Comparison of ENCODE assay signal across 17 cellular contexts in genomic region chr6:10140824-10141223, GRCh38.
DNase-seq lines count a peak whose midpoint lies in the region; ATAC-seq and TF ChIP-seq lines count a peak whose summit lies in the region.
"Had no signal": no experiment of that assay in that cellular context is flagged by ENCODE, and none has a peak within 500 bp of the region (broad histone marks: within the 10 kb centered on the region; RNA-seq: fewer than 3 reads in every experiment).

No MANE protein-coding gene starts in this region.

- H3K9me3 Mint-ChIP-seq in mesothelial cell of epicardium: peaks cover 13% of the 10 kb centered on the region
- H3K9me3 Mint-ChIP-seq: natural killer cell treated with Interleukin-12 subunit alpha and Interleukin-12 subunit beta and Interleukin-15 and Interleukin-18, amount 100 ng/mL, for 72 hours had no signal

- H3K79me2 ChIP-seq in GM23248 (ENCODE audit: insufficient read depth): no peaks in the 10 kb centered on the region

- in situ Hi-C loops in GM23248 (cut with MboI): no loop called here

- H3K9ac ChIP-seq in GM23248 (no peak overlapping the region), adipocyte (ENCODE audit: low read length) (no peak overlapping the region)

- no peak for TF ChIP-seq CTCF in mesothelial cell of epicardium (IDR thresholded peaks at IDR 0.05; ENCODE audit: unreplicated experiment)

- no peak overlapping the region for H3K4me3 Mint-ChIP-seq in mesothelial cell of epicardium
- H3K4me3 Mint-ChIP-seq: activated CD4-positive, alpha-beta T cell treated with anti-CD3 and anti-CD28 coated beads for 36 hours; natural killer cell treated with Interleukin-12 subunit alpha and Interleukin-12 subunit beta and Interleukin-15 and Interleukin-18, amount 100 ng/mL, for 72 hours had no signal

- no peak overlapping the region for H3K27ac ChIP-seq in GM23248
- H3K27ac ChIP-seq: dorsolateral prefrontal cortex, heart right ventricle had no signal

- ATAC-seq in GM18861 (IDR thresholded peaks at IDR 0.05; ENCODE audit: unreplicated experiment): no peak
- ATAC-seq: activated CD4-positive, alpha-beta T cell treated with anti-CD3 and anti-CD28 coated beads for 36 hours; heart right ventricle; natural killer cell treated with Interleukin-12 subunit alpha and Interleukin-12 subunit beta and Interleukin-15 and Interleukin-18, amount 100 ng/mL, for 72 hours had no signal

- no peaks in the 10 kb centered on the region for H3K4me1 ChIP-seq in GM23248 (ENCODE audit: insufficient read depth)
- H3K4me1 ChIP-seq in adipocyte (ENCODE audit: control insufficient read depth, insufficient read depth, low read length): no peaks in the 10 kb centered on the region
- H3K4me1 ChIP-seq: heart right ventricle had no signal

- H3K36me3 Mint-ChIP-seq in mesothelial cell of epicardium: no peaks in the 10 kb centered on the region
- H3K36me3 Mint-ChIP-seq: natural killer cell treated with Interleukin-12 subunit alpha and Interleukin-12 subunit beta and Interleukin-15 and Interleukin-18, amount 100 ng/mL, for 72 hours had no signal

- no peaks in the 10 kb centered on the region for H3F3A ChIP-seq in GM23248 (ENCODE audit: insufficient read depth)

- H3K9me3 ChIP-seq in GM23248 (ENCODE audit: low read depth) (no peaks in the 10 kb centered on the region), adipocyte (ENCODE audit: control insufficient read depth, low read length) (no peaks in the 10 kb centered on the region)

- H3K4me3 ChIP-seq in GM23248: no peak overlapping the region
- no peak overlapping the region for H3K4me3 ChIP-seq in adipocyte (ENCODE audit: low read length)
- H3K4me3 ChIP-seq: dorsolateral prefrontal cortex, heart right ventricle had no signal

- no peaks in the 10 kb centered on the region for H3K27me3 Mint-ChIP-seq in mesothelial cell of epicardium (ENCODE audit: low read depth)
- H3K27me3 Mint-ChIP-seq: natural killer cell treated with Interleukin-12 subunit alpha and Interleukin-12 subunit beta and Interleukin-15 and Interleukin-18, amount 100 ng/mL, for 72 hours had no signal

- H3K4me2 ChIP-seq in GM23248 (ENCODE audit: unreplicated experiment): no peak overlapping the region

- WGBS in GM23248 (ENCODE audit: low coverage in 1 of 2, low lambda C conversion rate in 2 of 2, missing lambda C conversion rate in 2 of 2), 2 experiments: 26 to 29% methylated on average over 3 of the region's 3 CpGs

- H3K9me2 ChIP-seq in GM23248 (ENCODE audit: insufficient read depth): no peaks in the 10 kb centered on the region

- H3K36me3 ChIP-seq in GM23248 (ENCODE audit: low read depth) (no peaks in the 10 kb centered on the region), adipocyte (ENCODE audit: control insufficient read depth, insufficient read depth, low read length, severe bottlenecking) (no peaks in the 10 kb centered on the region)
- H3K36me3 ChIP-seq: heart right ventricle had no signal

- 0 out of 2 replicates have a peak overlapping the region, but pooled peaks have one; percentile 17 for H2AFZ ChIP-seq in GM23248

- H3K27me3 ChIP-seq in GM23248 (replicated peaks; ENCODE audit: insufficient read depth): no peaks in the 10 kb centered on the region
- no peaks in the 10 kb centered on the region for H3K27me3 ChIP-seq in adipocyte (replicated peaks; ENCODE audit: control insufficient read depth, insufficient read depth, low read length)
- H3K27me3 ChIP-seq: dorsolateral prefrontal cortex had no signal

- no peak for DNase-seq in GM23248
- DNase-seq in NCI-H2029 (lab: John Stamatoyannopoulos, UW): peak; percentile 83
- peak; percentile 67 for DNase-seq in adipocyte (ENCODE audit: low read depth)
- no peak for DNase-seq in mesothelial cell of epicardium (ENCODE audit: low spot score in 2 of 2, unreplicated experiment in 2 of 2)
- no peak for DNase-seq in stimulated activated CD8-positive, alpha-beta memory T cell treated with anti-CD3 and anti-CD28 coated beads, Interleukin-4, amount 100 ng/mL, for 48 hours
- no peak for DNase-seq in germinal center (ENCODE audit: low spot score)
- DNase-seq: activated CD4-positive, alpha-beta T cell treated with anti-CD3 and anti-CD28 coated beads for 36 hours; activated naive CD4-positive, alpha-beta T cell; dorsolateral prefrontal cortex; GF-D8; GOT3; heart right ventricle; islet precursor cell; Karpas-422; NCI-H2107 had no signal

- H3K27ac Mint-ChIP-seq in mesothelial cell of epicardium: peak overlapping the region; percentile 51
- H3K27ac Mint-ChIP-seq: activated CD4-positive, alpha-beta T cell treated with anti-CD3 and anti-CD28 coated beads for 36 hours; natural killer cell treated with Interleukin-12 subunit alpha and Interleukin-12 subunit beta and Interleukin-15 and Interleukin-18, amount 100 ng/mL, for 72 hours had no signal

- H3K4me1 Mint-ChIP-seq in mesothelial cell of epicardium: peaks cover 21% of the 10 kb centered on the region
- H3K4me1 Mint-ChIP-seq: activated CD4-positive, alpha-beta T cell treated with anti-CD3 and anti-CD28 coated beads for 36 hours had no signal

- H4K20me1 ChIP-seq in GM23248 (ENCODE audit: insufficient read depth): no peaks in the 10 kb centered on the region

Comparison
In these comparisons a context has a peak if more than half of its experiments do, and no peak if none do; other contexts are left out.
1. DNase-seq: peak in NCI-H2029 (single experiment) and adipocyte (single experiment); none in GM23248 (single experiment), mesothelial cell of epicardium (0 of 2), stimulated activated CD8-positive, alpha-beta memory T cell treated with anti-CD3 and anti-CD28 coated beads, Interleukin-4, amount 100 ng/mL, for 48 hours (single experiment) and germinal center (single experiment).